ENCODE assay signal across 25 cellular contexts in genomic region chr5:34811691-34812090, GRCh38. TPM values are rescaled to one million over a fixed set of nuclear protein-coding genes. Genes with fewer than 3 reads are reported as not detected.
A peak's percentile ranks its signal among the peaks of the same experiment; 100 is the strongest.
DNase-seq lines count a peak whose midpoint lies in the region; ATAC-seq, FAIRE-seq and TF ChIP-seq lines count a peak whose summit lies in the region.
"Had no signal": no experiment of that assay in that cellular context is flagged by ENCODE, and none has a peak within 500 bp of the region (broad histone marks: within the 10 kb centered on the region; RNA-seq: fewer than 3 reads in every experiment).

No MANE protein-coding gene starts in this region.

- H3K27ac ChIP-seq in SK-N-SH (ENCODE audit: low read depth in 2 of 2, low read length in 1 of 2): peak overlapping the region in 1 of 2 experiments; percentile 81; a peak in 2 of 4 replicates
- peak overlapping the region; percentile 61 for H3K27ac ChIP-seq in neural progenitor cell
- no peak overlapping the region for H3K27ac ChIP-seq in kidney (ENCODE audit: low read depth in 2 of 2, low read length in 2 of 2)
- H3K27ac ChIP-seq in RWPE1: no peak overlapping the region
- H3K27ac ChIP-seq: 22Rv1 had no signal

- TF ChIP-seq EP300 in SK-N-SH (IDR thresholded peaks at IDR 0.05; ENCODE audit: borderline replicate concordance in 1 of 2, low read depth in 1 of 2, low read length in 1 of 2): no peak

- H3K4me1 Mint-ChIP-seq in chondrocyte (ENCODE audit: low read depth): peaks cover 75% of the 10 kb centered on the region
- H3K4me1 Mint-ChIP-seq in neural progenitor cell: peaks cover 4% of the 10 kb centered on the region
- H3K4me1 Mint-ChIP-seq: IgD-negative memory B cell had no signal

- H3K4me2 ChIP-seq in SK-N-SH (peak overlapping the region; percentile 59; the same call in 1 of the 2 replicates), neural progenitor cell (peak overlapping the region; percentile 1)

- H3K4me1 ChIP-seq in SK-N-SH (ENCODE audit: control insufficient read depth in 1 of 2, insufficient read depth in 2 of 2, low read depth in 1 of 2, low read length in 1 of 2) (peaks cover 0 to 19% of the 10 kb centered on the region in 2 experiments; a peak in 3 of 4 replicates), neural progenitor cell (peaks cover 19% of the 10 kb centered on the region), kidney (ENCODE audit: control insufficient read depth in 1 of 2, insufficient read depth in 1 of 2, low read depth in 1 of 2, low read length in 2 of 2) (no peaks in the 10 kb centered on the region)

- no peak for FAIRE-seq in kidney (lab: Jason Lieb, UNC)
- FAIRE-seq: GM19239 had no signal

- H3K27me3 ChIP-seq in SK-N-SH (ENCODE audit: insufficient read depth) (no peaks in the 10 kb centered on the region), neural progenitor cell (no peaks in the 10 kb centered on the region)

- H3K36me3 Mint-ChIP-seq in chondrocyte (ENCODE audit: low read depth): peaks cover 15% of the 10 kb centered on the region
- H3K36me3 Mint-ChIP-seq in neural progenitor cell: peaks cover 9% of the 10 kb centered on the region
- H3K36me3 Mint-ChIP-seq: CD8-positive, alpha-beta T cell; IgD-negative memory B cell had no signal

- H4K20me1 ChIP-seq in SK-N-SH (ENCODE audit: insufficient read depth) (no peaks in the 10 kb centered on the region), neural progenitor cell (ENCODE audit: low read depth) (no peaks in the 10 kb centered on the region)

- no peaks in the 10 kb centered on the region for H3K27me3 Mint-ChIP-seq in chondrocyte (ENCODE audit: low read depth)
- H3K27me3 Mint-ChIP-seq in neural progenitor cell (ENCODE audit: insufficient read depth, low read depth): no peaks in the 10 kb centered on the region
- H3K27me3 Mint-ChIP-seq: IgD-negative memory B cell had no signal

- H3K4me3 ChIP-seq in SK-N-SH (ENCODE audit: low read depth in 2 of 2, low read length in 1 of 2) (no peak overlapping the region), neural progenitor cell (no peak overlapping the region), kidney (ENCODE audit: low read length in 2 of 2) (no peak overlapping the region)

- H3K9me3 ChIP-seq in SK-N-SH (no peaks in the 10 kb centered on the region), neural progenitor cell (ENCODE audit: low read depth) (no peaks in the 10 kb centered on the region), kidney (ENCODE audit: control insufficient read depth in 1 of 2, low read length in 2 of 2) (no peaks in the 10 kb centered on the region)

- CTCF ChIA-PET in SK-N-SH (lab: Yijun Ruan, JAX): no interaction called here
- CTCF ChIA-PET in RWPE1 (lab: Yijun Ruan, JAX): interaction anchor here (0.6 kb wide), 1 partner anchor 751 kb away, joined by 6 read pairs; no protein-coding TSS in a partner anchor

- WGBS in SK-N-SH (ENCODE audit: low lambda C conversion rate): 75% methylated on average over 1 of the region's 1 CpG

- peaks cover 9% of the 10 kb centered on the region for H3K79me2 ChIP-seq in SK-N-SH (ENCODE audit: insufficient read depth)
- H3K79me2 ChIP-seq in neural progenitor cell (ENCODE audit: low read depth): no peaks in the 10 kb centered on the region

- POLR2A ChIA-PET in SK-N-SH (lab: Yijun Ruan, JAX): no interaction called here
- POLR2A ChIA-PET in RWPE1 (lab: Yijun Ruan, JAX; ENCODE audit: low non-redundant PET): no interaction called here

- no peaks in the 10 kb centered on the region for H3K9me3 Mint-ChIP-seq in chondrocyte (ENCODE audit: low read depth)
- no peaks in the 10 kb centered on the region for H3K9me3 Mint-ChIP-seq in neural progenitor cell
- H3K9me3 Mint-ChIP-seq: CD8-positive, alpha-beta T cell; IgD-negative memory B cell had no signal

- TF ChIP-seq CTCF in SK-N-SH (IDR thresholded peaks at IDR 0.05) (no peak), chondrocyte (IDR thresholded peaks at IDR 0.05) (no peak), neural progenitor cell (IDR thresholded peaks at IDR 0.05) (no peak), kidney (IDR thresholded peaks at IDR 0.05; ENCODE audit: borderline replicate concordance, extremely low read depth, insufficient read depth) (no peak), RWPE1 (conservative IDR thresholded peaks at IDR 0.05; ENCODE audit: low read depth) (no peak)

- H3K9ac ChIP-seq in SK-N-SH (0 out of 2 replicates have a peak overlapping the region, but pooled peaks have one; percentile 29), neural progenitor cell (no peak overlapping the region), kidney (ENCODE audit: low read length in 2 of 2) (no peak overlapping the region)

- H3K27ac Mint-ChIP-seq in chondrocyte (ENCODE audit: unreplicated experiment): peak overlapping the region; percentile 86
- H3K27ac Mint-ChIP-seq in neural progenitor cell: no peak overlapping the region
- H3K27ac Mint-ChIP-seq: CD8-positive, alpha-beta T cell; IgD-negative memory B cell had no signal

- no peak for ATAC-seq in SK-N-SH treated with all-trans-retinoic acid at 6 μM for 48 hours
- ATAC-seq: CD8-positive, alpha-beta T cell; Panc1 had no signal

- no peak for DNase-seq in SK-N-SH
- no peak for DNase-seq in chondrocyte (ENCODE audit: low spot score)
- DNase-seq in neural progenitor cell (ENCODE audit: low spot score): peak; percentile 12
- no peak for DNase-seq in hippocampal formation (lab: John Stamatoyannopoulos, UW)
- no peak for DNase-seq in D341Med (ENCODE audit: low spot score)
- DNase-seq in kidney: no peak
- no peak for DNase-seq in RWPE1 (ENCODE audit: low spot score)
- DNase-seq: AML-193; C1 segment of cervical spinal cord; Calu3; CD8-positive, alpha-beta T cell; DMS53; EL; GF-D8; NCI-H1105 treated with DMSO at 0.1 percent for 48 hours; NCI-H2081; NCI-H2171 treated with DMSO at 0.1 percent for 48 hours; NCI-H524 treated with DMSO at 0.1 percent for 48 hours; NCI-H82 had no signal

- H3K4me3 Mint-ChIP-seq in chondrocyte (ENCODE audit: unreplicated experiment) (no peak overlapping the region), neural progenitor cell (no peak overlapping the region)
- H3K4me3 Mint-ChIP-seq: CD8-positive, alpha-beta T cell; IgD-negative memory B cell had no signal

- H3F3A ChIP-seq in SK-N-SH (replicated peaks; ENCODE audit: insufficient read depth) (peaks cover 26% of the 10 kb centered on the region), neural progenitor cell (ENCODE audit: low read depth) (peaks cover 7% of the 10 kb centered on the region)

- intact Hi-C loops in kidney (cut with DNase I): no loop called here

- peaks cover 45 to 62% of the 10 kb centered on the region in 2 experiments for H3K36me3 ChIP-seq in SK-N-SH (replicated peaks in 1 of 2; ENCODE audit: control insufficient read depth in 1 of 2, insufficient read depth in 2 of 2, low read length in 1 of 2)
- no peaks in the 10 kb centered on the region for H3K36me3 ChIP-seq in neural progenitor cell
- peaks cover 2 to 8% of the 10 kb centered on the region in 2 donors for H3K36me3 ChIP-seq in kidney (ENCODE audit: control insufficient read depth in 1 of 2, insufficient read depth in 2 of 2, low read length in 2 of 2)

- H2AFZ ChIP-seq in SK-N-SH (ENCODE audit: low read depth) (no peak overlapping the region), neural progenitor cell (replicated peaks) (no peak overlapping the region)

- no peaks in the 10 kb centered on the region for H3K9me2 ChIP-seq in SK-N-SH

- TF ChIP-seq RAD21 in SK-N-SH (IDR thresholded peaks at IDR 0.05; ENCODE audit: low read length): no peak

TF ChIP-seq in SK-N-SH, 30 proteins besides CTCF, POLR2A, EP300 and RAD21 (continues in another document):
- TF ChIP-seq RXRA (IDR thresholded peaks at IDR 0.05; ENCODE audit: borderline replicate concordance, low read depth) (no peak), NFIC (IDR thresholded peaks at IDR 0.05; ENCODE audit: borderline replicate concordance) (no peak), MEF2A (IDR thresholded peaks at IDR 0.05; ENCODE audit: borderline replicate concordance, low read depth) (no peak)

TF ChIP-seq in SK-N-SH treated with all-trans-retinoic acid at 6 μM for 48 hours, 23 proteins besides CTCF, POLR2A, EP300 and RAD21:
- TF ChIP-seq ARNTL (CRISPR knock-in tag; IDR thresholded peaks at IDR 0.05; ENCODE audit: borderline replicate concordance, low read depth) (no peak), ZFP3 (CRISPR knock-in tag; IDR thresholded peaks at IDR 0.05) (no peak)
TF ChIP-seq in SK-N-SH treated with all-trans-retinoic acid at 6 μM for 48 hours: peak in this region for 0.

RNA-seq across cellular contexts. Expression of gene TTC23L, which starts 27.3 kb away (rescaled TPM):
- polyA plus RNA-seq in SK-N-SH (2012; rRNA removed) (0.49 and 0.54 TPM in 2 replicates), kidney (ENCODE audit: insufficient read depth, low read depth, low replicate concordance) (0.39 TPM)
- polyA plus RNA-seq in SK-N-SH (2012; cell fraction: cytosol; rRNA removed): 0.17 TPM in 2 replicates
- 0.54 and 1.0 TPM in 2 replicates for polyA plus RNA-seq in SK-N-SH (2012; cell fraction: nucleus; rRNA removed)
- total RNA-seq in chondrocyte (1.0 TPM in 1 of 3 replicates, not detected in the others), neural progenitor cell (ENCODE audit: low replicate concordance) (0.96 and 1.3 TPM in 2 replicates), kidney (1.7 TPM)
- total RNA-seq: CD8-positive, alpha-beta T cell; H4 had no signal
- polyA plus RNA-seq: IgD-negative memory B cell had no signal
